17 cellular contexts compared by ENCODE assay signal in the genomic region with DNA sequence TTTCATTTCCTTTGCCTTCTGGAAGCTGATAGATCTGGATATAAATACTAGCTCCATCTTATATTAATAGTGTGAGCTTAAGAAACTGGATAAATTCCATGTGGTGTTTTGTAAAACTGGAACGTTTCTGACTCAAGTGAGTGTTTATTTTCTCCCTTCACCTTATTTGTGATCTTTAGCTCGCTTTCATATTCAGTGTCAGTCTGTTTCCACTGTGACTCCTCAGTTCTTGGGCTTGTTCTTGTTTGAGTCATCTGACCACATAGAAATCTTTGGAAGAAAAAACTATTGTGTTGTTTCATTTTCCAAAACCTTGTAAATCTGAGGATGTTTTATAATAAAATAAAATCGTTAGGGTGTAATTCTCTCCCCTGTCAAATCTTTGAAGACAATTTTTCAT.
DNase-seq lines count a peak whose midpoint lies in the region; ATAC-seq and TF ChIP-seq lines count a peak whose summit lies in the region.
"Had no signal": no experiment of that assay in that cellular context is flagged by ENCODE, and none has a peak within 500 bp of the region (broad histone marks: within the 10 kb centered on the region; RNA-seq: fewer than 3 reads in every experiment).

No MANE protein-coding gene starts in this region.

- ATAC-seq in GM21360 (IDR thresholded peaks at IDR 0.05; ENCODE audit: unreplicated experiment): no peak
- ATAC-seq in GM19452 (IDR thresholded peaks at IDR 0.05; ENCODE audit: unreplicated experiment): no peak
- no peak for ATAC-seq in activated naive CD4-positive, alpha-beta T cell treated with anti-CD3 and anti-CD28 coated beads, Interleukin-2, amount 50 U/mL, for 72 hours
- ATAC-seq: activated naive CD8-positive, alpha-beta T cell treated with anti-CD3 and anti-CD28 coated beads, Interleukin-2, amount 50 U/mL, for 24 hours; GM12878; left colon; stimulated activated memory B cell treated with anti-CD40 and anti-IgM and Interleukin-4, amounts not matched to agents 10 μg/mL and 1 μg/mL and 100 μg/mL, for 72 hours; WTC11 had no signal

- no peak overlapping the region for H3K27ac Mint-ChIP-seq in activated naive CD4-positive, alpha-beta T cell treated with anti-CD3 and anti-CD28 coated beads, Interleukin-2, amount 50 U/mL, for 72 hours
- H3K27ac Mint-ChIP-seq: activated naive CD8-positive, alpha-beta T cell treated with anti-CD3 and anti-CD28 coated beads, Interleukin-2, amount 50 U/mL, for 24 hours; naive B cell; stimulated activated memory B cell treated with anti-CD40 and anti-IgM and Interleukin-4, amounts not matched to agents 10 μg/mL and 1 μg/mL and 100 μg/mL, for 72 hours; WTC11 had no signal

- TF ChIP-seq CTCF in cardiac fibroblast (IDR thresholded peaks at IDR 0.05; ENCODE audit: low read depth, low read length): no peak

- H3K9me3 Mint-ChIP-seq in activated naive CD4-positive, alpha-beta T cell treated with anti-CD3 and anti-CD28 coated beads, Interleukin-2, amount 50 U/mL, for 72 hours: peaks cover 13 to 14% of the 10 kb centered on the region in 2 donors
- H3K9me3 Mint-ChIP-seq: WTC11 had no signal

- no peaks in the 10 kb centered on the region for H3K27me3 ChIP-seq in MG63
- H3K27me3 ChIP-seq: BE2C had no signal

- H3K36me3 Mint-ChIP-seq in activated naive CD4-positive, alpha-beta T cell treated with anti-CD3 and anti-CD28 coated beads, Interleukin-2, amount 50 U/mL, for 72 hours: no peaks in the 10 kb centered on the region
- H3K36me3 Mint-ChIP-seq: naive B cell; stimulated activated memory B cell treated with anti-CD40 and anti-IgM and Interleukin-4, amounts not matched to agents 10 μg/mL and 1 μg/mL and 100 μg/mL, for 72 hours; WTC11 had no signal

- H3K36me3 ChIP-seq in MG63: no peaks in the 10 kb centered on the region
- H3K36me3 ChIP-seq: BE2C had no signal

- in situ Hi-C loops in Caki2 (cut with HindIII; ENCODE audit: low pct_unique_long_range_greater_than_20kb, low sequenced_read_pairs): no loop called here

- no peak overlapping the region for H3K4me3 ChIP-seq in MG63
- H3K4me3 ChIP-seq in cardiac fibroblast (replicated peaks in 1 of 2; ENCODE audit: low read depth in 2 of 2, low read length in 2 of 2): no peak overlapping the region
- H3K4me3 ChIP-seq: GM12878 had no signal

- no peaks in the 10 kb centered on the region for H3K9me3 ChIP-seq in MG63
- H3K9me3 ChIP-seq: BE2C had no signal

- peak; percentile 21 for DNase-seq in Caki2 (ENCODE audit: low read depth)
- peak; percentile 26 for DNase-seq in MG63
- peak; percentile 51 to 90 for DNase-seq in cardiac fibroblast (ENCODE audit: low read depth in 2 of 2)
- DNase-seq in myocyte (ENCODE audit: low read depth): peak; percentile 78
- no peak for DNase-seq in activated CD4-positive, CD25-positive, alpha-beta regulatory T cell (lab: John Stamatoyannopoulos, UW)
- DNase-seq in activated naive CD4-positive, alpha-beta T cell treated with anti-CD3 and anti-CD28 coated beads, Interleukin-2, amount 50 U/mL, for 72 hours (ENCODE audit: low spot score in 2 of 2): no peak
- DNase-seq: activated naive CD8-positive, alpha-beta T cell treated with anti-CD3 and anti-CD28 coated beads, Interleukin-2, amount 50 U/mL, for 24 hours; BE2C; DMS53; left colon; naive B cell; stimulated activated CD4-positive, alpha-beta T cell treated with anti-CD3 and anti-CD28 coated beads, Interleukin-4, amount 100 ng/mL, for 24 hours had no signal

Comparison
In these comparisons a context has a peak if more than half of its experiments do, and no peak if none do; other contexts are left out.
1. DNase-seq: peak in Caki2 (single experiment), MG63 (single experiment), cardiac fibroblast (2 of 2) and myocyte (single experiment); none in activated CD4-positive, CD25-positive, alpha-beta regulatory T cell (0 of 4) and activated naive CD4-positive, alpha-beta T cell treated with anti-CD3 and anti-CD28 coated beads, Interleukin-2, amount 50 U/mL, for 72 hours (0 of 2).